Comparison of ENCODE assay signal across 16 cellular contexts in genomic region chr1:181768216-181768929, GRCh38.
DNase-seq lines count a peak whose midpoint lies in the region; ATAC-seq and TF ChIP-seq lines count a peak whose summit lies in the region.
"Had no signal": no experiment of that assay in that cellular context is flagged by ENCODE, and none has a peak within 500 bp of the region (broad histone marks: within the 10 kb centered on the region; RNA-seq: fewer than 3 reads in every experiment).

No MANE protein-coding gene starts in this region.

- TF ChIP-seq CTCF in GM20000 (IDR thresholded peaks at IDR 0.05; ENCODE audit: extremely low read depth, missing control alignments) (no peak), epithelial cell of esophagus (IDR thresholded peaks at IDR 0.05; ENCODE audit: insufficient read depth, low read depth, low read length, missing control alignments) (no peak), progenitor cell of endocrine pancreas (IDR thresholded peaks at IDR 0.05; ENCODE audit: unreplicated experiment) (no peak)

- DNase-seq in GM20000 (ENCODE audit: low spot score) (peak; percentile 19), epithelial cell of esophagus (ENCODE audit: low read depth) (peak; percentile 95), progenitor cell of endocrine pancreas (ENCODE audit: low spot score, unreplicated experiment) (no peak), MV-4-11 (lab: John Stamatoyannopoulos, UW) (no peak), NCI-H2196 (lab: John Stamatoyannopoulos, UW; ENCODE audit: unreplicated experiment) (no peak)
- DNase-seq in NK-92 treated with Interleukin-12 subunit alpha and Interleukin-12 subunit beta, amount 100 ng/mL, for 24 hours (lab: John Stamatoyannopoulos, UW): no peak
- DNase-seq: adrenal gland, cortex of kidney, DND-41, NCI-H2029 treated with DMSO at 0.1 percent for 48 hours had no signal

- H3K9me3 Mint-ChIP-seq in progenitor cell of endocrine pancreas (ENCODE audit: low read depth): no peaks in the 10 kb centered on the region
- H3K9me3 Mint-ChIP-seq: GM23338, memory B cell had no signal

- no peak overlapping the region for H3K4me3 ChIP-seq in epithelial cell of esophagus (ENCODE audit: low read length)
- H3K4me3 ChIP-seq: adrenal gland, GM23338, SK-N-MC, skin epidermis had no signal

- no peak overlapping the region for H3K27ac Mint-ChIP-seq in progenitor cell of endocrine pancreas
- H3K27ac Mint-ChIP-seq: GM23338, memory B cell had no signal

- no peaks in the 10 kb centered on the region for H3K4me1 Mint-ChIP-seq in progenitor cell of endocrine pancreas (ENCODE audit: low read depth)
- H3K4me1 Mint-ChIP-seq: GM23338, memory B cell had no signal

- no peak overlapping the region for H3K4me3 Mint-ChIP-seq in progenitor cell of endocrine pancreas (ENCODE audit: low read depth)
- H3K4me3 Mint-ChIP-seq: GM23338, memory B cell had no signal

- ATAC-seq in GM18511 (IDR thresholded peaks at IDR 0.05; ENCODE audit: unreplicated experiment): peak; percentile 77
- peak; percentile 41 for ATAC-seq in HG03280 (IDR thresholded peaks at IDR 0.05; ENCODE audit: unreplicated experiment)
- ATAC-seq: GM23338 had no signal

- no peaks in the 10 kb centered on the region for H3K36me3 Mint-ChIP-seq in progenitor cell of endocrine pancreas (ENCODE audit: insufficient read depth)
- H3K36me3 Mint-ChIP-seq: memory B cell had no signal

- H3K27me3 Mint-ChIP-seq in progenitor cell of endocrine pancreas: peaks cover 2% of the 10 kb centered on the region

Comparison
In these comparisons a context has a peak if more than half of its experiments do, and no peak if none do; other contexts are left out.
1. DNase-seq: peak in GM20000 (single experiment) and epithelial cell of esophagus (single experiment); none in progenitor cell of endocrine pancreas (single experiment), MV-4-11 (single experiment), NCI-H2196 (single experiment) and NK-92 treated with Interleukin-12 subunit alpha and Interleukin-12 subunit beta, amount 100 ng/mL, for 24 hours (single experiment).